In the genomic region with DNA sequence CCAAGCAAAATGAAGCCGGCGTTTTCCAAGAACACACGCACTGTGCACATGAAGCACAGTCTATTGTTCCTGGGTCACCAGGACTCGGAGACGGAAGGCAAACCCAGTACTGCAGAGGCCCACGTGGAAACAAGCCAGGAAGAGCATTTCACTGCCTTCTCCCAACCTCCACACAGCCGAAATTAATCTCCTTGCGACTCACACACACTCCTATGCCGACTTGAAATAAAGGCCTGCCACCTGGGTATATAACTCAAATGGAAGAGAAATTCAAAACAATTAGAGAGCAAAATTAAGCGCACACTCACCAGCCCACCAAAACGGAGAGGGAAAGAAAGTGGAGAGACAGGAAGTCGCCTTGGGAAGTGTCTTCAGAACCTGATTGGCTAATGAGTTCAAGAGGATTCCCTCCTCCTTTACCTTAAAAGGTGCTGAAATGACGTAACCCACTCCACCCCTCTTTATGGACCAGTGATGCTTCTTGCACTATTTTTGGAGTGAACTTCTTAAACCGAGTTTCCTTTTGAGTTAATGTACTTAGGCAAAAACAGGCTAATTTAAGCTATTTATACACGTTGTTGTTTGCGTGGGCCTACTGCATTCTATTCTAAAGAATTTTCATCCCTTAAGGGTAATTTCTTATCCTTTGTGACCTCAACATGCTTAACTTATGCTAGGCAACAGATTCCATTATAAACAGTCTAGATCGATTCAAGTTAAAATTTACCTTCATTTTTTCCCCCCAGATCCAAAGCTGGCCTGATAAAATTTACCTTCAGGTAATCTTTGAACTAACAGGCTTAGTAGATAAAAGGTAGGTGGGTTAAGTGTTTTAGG, we compare ENCODE assay signal across 8 cellular contexts. TPM values are rescaled to one million over a fixed set of nuclear protein-coding genes. Genes with fewer than 3 reads are reported as not detected.
A peak's percentile ranks its signal among the peaks of the same experiment; 100 is the strongest.
DNase-seq lines count a peak whose midpoint lies in the region; ATAC-seq and TF ChIP-seq lines count a peak whose summit lies in the region.

A gene with protein sequence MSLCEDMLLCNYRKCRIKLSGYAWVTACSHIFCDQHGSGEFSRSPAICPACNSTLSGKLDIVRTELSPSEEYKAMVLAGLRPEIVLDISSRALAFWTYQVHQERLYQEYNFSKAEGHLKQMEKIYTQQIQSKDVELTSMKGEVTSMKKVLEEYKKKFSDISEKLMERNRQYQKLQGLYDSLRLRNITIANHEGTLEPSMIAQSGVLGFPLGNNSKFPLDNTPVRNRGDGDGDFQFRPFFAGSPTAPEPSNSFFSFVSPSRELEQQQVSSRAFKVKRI (minus strand): TSS at position 334 of the 837 bp plus-strand sequence. CDS start 16,756 bp downstream, outside the sequence.

- POLR2A ChIA-PET in GM10248 (lab: Yijun Ruan, JAX) = interaction anchor here (0.7 to 2.2 kb wide), 2 partner anchors 10 to 21 kb away, joined by 3 to 21 read pairs; partner anchors contain the start of gene PARP2

- DNase-seq in GM10248 (ENCODE audit: extremely low spot score) = peak; percentile 90
- peak; percentile 92 for DNase-seq in HCEC 1CT
- peak; percentile 93 for DNase-seq in M059J (ENCODE audit: low read depth)
- DNase-seq in SHP77 treated with DMSO at 0.1 percent for 48 hours (lab: John Stamatoyannopoulos, UW) = peak; percentile 94
- peak; percentile 44 to 64 for DNase-seq in activated naive CD4-positive, alpha-beta T cell treated with anti-CD3 and anti-CD28 coated beads, Interleukin-2, amount 50 U/mL, for 72 hours (ENCODE audit: low spot score in 2 of 2)
- peak; percentile 93 for DNase-seq in germinal center (ENCODE audit: low spot score)
- DNase-seq in upper lobe of left lung = peak in 1 of 2 donors; percentile 69

- peak within 1 kb of the TSS; percentile 80 to 84 (median 82) for H3K27ac ChIP-seq in upper lobe of left lung

- H3K9me3 Mint-ChIP-seq in activated naive CD4-positive, alpha-beta T cell treated with anti-CD3 and anti-CD28 coated beads, Interleukin-2, amount 50 U/mL, for 72 hours = no peaks in the 10 kb centered on the region

- no peaks in the 10 kb centered on the region for H3K9me3 ChIP-seq in neuron (ENCODE audit: low read length)
- H3K9me3 ChIP-seq in upper lobe of left lung = no peaks in the 10 kb centered on the region

- peak within 1 kb of the TSS; percentile 94 for H2AFZ ChIP-seq in neuron (ENCODE audit: low read depth, low read length)

- ATAC-seq in activated naive CD4-positive, alpha-beta T cell treated with anti-CD3 and anti-CD28 coated beads, Interleukin-2, amount 50 U/mL, for 72 hours = peak; percentile 100
- ATAC-seq in upper lobe of left lung (ENCODE audit: low FRiP score in 2 of 2) = peak; percentile 94 to 97

- peaks cover 9 to 30% of the 10 kb centered on the region in 2 donors for H3K36me3 Mint-ChIP-seq in activated naive CD4-positive, alpha-beta T cell treated with anti-CD3 and anti-CD28 coated beads, Interleukin-2, amount 50 U/mL, for 72 hours

- peak in 3 of 4 donors; percentile 23 to 61 (median 52) for TF ChIP-seq POLR2A in upper lobe of left lung (IDR thresholded peaks at IDR 0.05)

- 2 to 3% methylated on average over 17 of the region's 17 CpGs for WGBS in upper lobe of left lung, 2 donors

- H3K4me1 ChIP-seq in neuron (ENCODE audit: insufficient read depth, low read length) (peaks cover 7% of the 10 kb centered on the region), upper lobe of left lung (peaks cover 12 to 32% (median 16%) of the 10 kb centered on the region in 4 donors)

- H3K36me3 ChIP-seq in neuron (ENCODE audit: insufficient read depth, low read length) = peaks cover 14% of the 10 kb centered on the region
- H3K36me3 ChIP-seq in upper lobe of left lung = peaks cover 0 to 9% (median 4%) of the 10 kb centered on the region in 4 donors

- H3K27me3 ChIP-seq in neuron (ENCODE audit: insufficient read depth, low read length) (no peaks in the 10 kb centered on the region), upper lobe of left lung (no peaks in the 10 kb centered on the region)

- H3K4me3 ChIP-seq in neuron (ENCODE audit: low read length) (peak within 1 kb of the TSS; percentile 90), upper lobe of left lung (peak within 1 kb of the TSS; percentile 50 to 73 (median 57))

- peak in 1 of 4 donors; percentile 6 for TF ChIP-seq EP300 in upper lobe of left lung (IDR thresholded peaks at IDR 0.05)

- H3K27ac Mint-ChIP-seq in activated naive CD4-positive, alpha-beta T cell treated with anti-CD3 and anti-CD28 coated beads, Interleukin-2, amount 50 U/mL, for 72 hours = peak within 1 kb of the TSS; percentile 94 to 95

- CTCF ChIA-PET in GM10248 (lab: Yijun Ruan, JAX) = interaction anchor here (0.7 to 3.3 kb wide), 10 partner anchors 10 to 638 kb away, joined by 3 to 19 read pairs (median 3); partner anchors contain the start of genes PARP2 and TTC5

- TF ChIP-seq CTCF in GM10248 (IDR thresholded peaks at IDR 0.05; ENCODE audit: control extremely low read depth, extremely low read depth, low read depth, missing control alignments) (no peak), upper lobe of left lung (IDR thresholded peaks at IDR 0.05) (no peak)

RNA-seq across cellular contexts. Expression of the gene that starts here (rescaled TPM):
- 54.8 and 57.0 TPM in 2 replicates for total RNA-seq in M059J (2014; rRNA removed; shearing (Covaris generic))
- total RNA-seq in activated naive CD4-positive, alpha-beta T cell treated with anti-CD3 and anti-CD28 coated beads, Interleukin-2, amount 50 U/mL, for 72 hours = 100 to 1,000 TPM in 1 of 2 donors, 10 to 100 TPM in 1; 56.8 to 122 TPM
- 10 to 100 TPM; 27.1 to 50.5 (median 44.7) TPM for total RNA-seq in upper lobe of left lung
